ENCODE assay signal across 30 cellular contexts in genomic region chr14:33891700-33892099, GRCh38.
"Had no signal": no experiment of that assay in that cellular context is flagged by ENCODE, and none has a peak within 500 bp of the region (broad histone marks: within the 10 kb centered on the region; RNA-seq: fewer than 3 reads in every experiment).

No MANE protein-coding gene starts in this region.

- H3K4me3 ChIP-seq: heart left ventricle, left lung, lung, ovary, prostate gland, sigmoid colon, smooth muscle cell, thyroid gland, upper lobe of right lung had no signal

- H3K27ac ChIP-seq: heart left ventricle, left lung, ovary, prostate gland, sigmoid colon, thyroid gland, upper lobe of right lung had no signal

- H3K4me2 ChIP-seq: smooth muscle cell had no signal

- H3K36me3 ChIP-seq: heart left ventricle, left lung, ovary, prostate gland, sigmoid colon, thyroid gland, upper lobe of right lung had no signal

- H3K27me3 Mint-ChIP-seq: activated CD4-positive, alpha-beta T cell treated with anti-CD3 and anti-CD28 coated beads for 36 hours; dendritic cell treated with granulocyte-macrophage colony-stimulating factor and Interleukin-4, amounts not matched to agents 40 ng/mL and 50 ng/mL, for 4 days; stimulated activated memory B cell treated with anti-CD40 and anti-IgM and Interleukin-4, amounts not matched to agents 10 μg/mL and 1 μg/mL and 100 μg/mL, for 72 hours; stimulated activated naive CD8-positive, alpha-beta T cell treated with anti-CD3 and anti-CD28 coated beads, Interleukin-15, amount 100 ng/mL, for 72 hours had no signal

- H3K4me3 Mint-ChIP-seq: activated CD4-positive, alpha-beta T cell treated with anti-CD3 and anti-CD28 coated beads for 36 hours; dendritic cell treated with granulocyte-macrophage colony-stimulating factor and Interleukin-4, amounts not matched to agents 40 ng/mL and 50 ng/mL, for 4 days; endodermal cell; stimulated activated memory B cell treated with anti-CD40 and anti-IgM and Interleukin-4, amounts not matched to agents 10 μg/mL and 1 μg/mL and 100 μg/mL, for 72 hours; stimulated activated naive CD8-positive, alpha-beta T cell treated with anti-CD3 and anti-CD28 coated beads, Interleukin-15, amount 100 ng/mL, for 72 hours had no signal

- H3K27me3 ChIP-seq: heart left ventricle, left lung, ovary, sigmoid colon, thyroid gland, upper lobe of right lung had no signal

- H3K4me1 ChIP-seq: left lung, prostate gland, sigmoid colon, thyroid gland, upper lobe of right lung had no signal

- H3K4me1 Mint-ChIP-seq: activated CD4-positive, alpha-beta T cell treated with anti-CD3 and anti-CD28 coated beads for 36 hours; endodermal cell; stimulated activated memory B cell treated with anti-CD40 and anti-IgM and Interleukin-4, amounts not matched to agents 10 μg/mL and 1 μg/mL and 100 μg/mL, for 72 hours had no signal

- DNase-seq: activated CD4-positive, alpha-beta T cell treated with anti-CD3 and anti-CD28 coated beads for 36 hours; activated CD4-positive, alpha-beta T cell treated with anti-CD3 and anti-CD28 coated beads, Interleukin-2, amount 50 U/mL, for 48 hours; activated CD4-positive, CD25-positive, alpha-beta regulatory T cell; activated CD8-positive, alpha-beta memory T cell treated with anti-CD3 and anti-CD28 coated beads for 24 hours; activated gamma-delta T cell treated with Interleukin-2 at 50 U/mL for 16 hours; activated naive CD4-positive, alpha-beta T cell treated with anti-CD3 and anti-CD28 coated beads, Interleukin-2, amount 50 U/mL, for 16 hours; amniotic stem cell; caudate nucleus; endodermal cell; foreskin fibroblast; heart left ventricle; kidney glomerular epithelial cell; left lung; naive thymus-derived CD4-positive, alpha-beta T cell; ovary; retina; sigmoid colon; stimulated activated CD4-positive, alpha-beta T cell treated with anti-CD3 and anti-CD28 coated beads, Interleukin-1b, Interleukin-23, amount 100 ng/mL, for 48 hours; stimulated activated CD4-positive, alpha-beta T cell treated with anti-CD3 and anti-CD28 coated beads, Interleukin-4, amount 100 ng/mL, for 4 hours; stimulated activated CD8-positive, alpha-beta memory T cell treated with anti-CD3 and anti-CD28 coated beads, Interleukin-4, amount 100 ng/mL, for 48 hours; stimulated activated naive CD8-positive, alpha-beta T cell treated with anti-CD3 and anti-CD28 coated beads, Interleukin-15, amount 100 ng/mL, for 72 hours; substantia nigra; thyroid gland; upper lobe of right lung had no signal

- H3K27ac Mint-ChIP-seq: activated CD4-positive, alpha-beta T cell treated with anti-CD3 and anti-CD28 coated beads for 36 hours; dendritic cell treated with granulocyte-macrophage colony-stimulating factor and Interleukin-4, amounts not matched to agents 40 ng/mL and 50 ng/mL, for 4 days; endodermal cell; naive thymus-derived CD4-positive, alpha-beta T cell; stimulated activated memory B cell treated with anti-CD40 and anti-IgM and Interleukin-4, amounts not matched to agents 10 μg/mL and 1 μg/mL and 100 μg/mL, for 72 hours; stimulated activated naive CD8-positive, alpha-beta T cell treated with anti-CD3 and anti-CD28 coated beads, Interleukin-15, amount 100 ng/mL, for 72 hours had no signal

- H3K9me3 ChIP-seq: ovary, prostate gland, sigmoid colon, thyroid gland, upper lobe of right lung had no signal

- H3K36me3 Mint-ChIP-seq: stimulated activated memory B cell treated with anti-CD40 and anti-IgM and Interleukin-4, amounts not matched to agents 10 μg/mL and 1 μg/mL and 100 μg/mL, for 72 hours had no signal

- ATAC-seq: activated CD4-positive, alpha-beta T cell treated with anti-CD3 and anti-CD28 coated beads for 36 hours; esophagus mucosa; heart left ventricle; left lung; naive thymus-derived CD4-positive, alpha-beta T cell; stimulated activated memory B cell treated with anti-CD40 and anti-IgM and Interleukin-4, amounts not matched to agents 10 μg/mL and 1 μg/mL and 100 μg/mL, for 72 hours; stimulated activated naive CD8-positive, alpha-beta T cell treated with anti-CD3 and anti-CD28 coated beads, Interleukin-15, amount 100 ng/mL, for 72 hours; upper lobe of right lung had no signal
